Comparison of ENCODE assay signal across 28 cellular contexts in genomic region chr15:94455297-94455696, GRCh38.
"Had no signal": no experiment of that assay in that cellular context is flagged by ENCODE, and none has a peak within 500 bp of the region (broad histone marks: within the 10 kb centered on the region; RNA-seq: fewer than 3 reads in every experiment).

No MANE protein-coding gene starts in this region.

- H3K27ac Mint-ChIP-seq: natural killer cell treated with Interleukin-12 subunit alpha and Interleukin-12 subunit beta and Interleukin-15 and Interleukin-18, amount 100 ng/mL, for 72 hours; nephron progenitor cell; progenitor cell of endocrine pancreas; stimulated activated effector memory CD8-positive, alpha-beta T cell treated with anti-CD3 and anti-CD28 coated beads, Interleukin-12 subunit alpha, Interleukin-12 subunit beta, amount 100 ng/mL, for 72 hours; stimulated activated naive B cell treated with anti-CD40 and anti-IgM and Interleukin-4, amounts not matched to agents 10 μg/mL and 1 μg/mL and 100 μg/mL, for 72 hours; stimulated activated naive CD8-positive, alpha-beta T cell treated with anti-CD3 and anti-CD28 coated beads, Interleukin-15, Interleukin-2, amounts not matched to agents 100 ng/mL and 50 ng/mL, for 24 hours had no signal

- H3K27me3 ChIP-seq: ovary, right lobe of liver, sigmoid colon, stomach, thyroid gland, tibial nerve, upper lobe of left lung, vagina had no signal

- H3K9me3 ChIP-seq: ovary, psoas muscle, right lobe of liver, stomach, thoracic aorta, thyroid gland, upper lobe of left lung, vagina had no signal

- H3K4me1 ChIP-seq: parathyroid adenoma, psoas muscle, right lobe of liver, sigmoid colon, stomach, thyroid gland, tibial nerve, upper lobe of left lung, vagina had no signal

- H2AFZ ChIP-seq: parathyroid adenoma had no signal

- H3K79me2 ChIP-seq: parathyroid adenoma had no signal

- DNase-seq: nephron progenitor cell; occipital lobe; ovary; posterior cingulate gyrus; psoas muscle; right cardiac atrium; right lobe of liver; sigmoid colon; small intestine; stimulated activated CD4-positive, alpha-beta T cell treated with anti-CD3 and anti-CD28 coated beads, Interleukin-15, amount 100 ng/mL, for 24 hours; stimulated activated CD4-positive, alpha-beta T cell treated with anti-CD3 and anti-CD28 coated beads, Interleukin-2, amount 100 ng/mL, for 24 hours; stimulated activated CD4-positive, alpha-beta T cell treated with anti-CD3 and anti-CD28 coated beads, Interleukin-2, amount 100 ng/mL, for 48 hours; stimulated activated CD4-positive, alpha-beta T cell treated with anti-CD3 and anti-CD28 coated beads, Interleukin-4, amount 100 ng/mL, for 24 hours; stimulated activated naive B cell treated with anti-CD40 and anti-IgM and Interleukin-4, amounts not matched to agents 10 μg/mL and 1 μg/mL and 100 μg/mL, for 72 hours; stimulated activated naive CD4-positive, alpha-beta T cell treated with Interleukin-2 at 50 U/mL for 16 hours; stomach; thyroid gland; trophoblast cell; upper lobe of left lung had no signal

- H3K4me3 Mint-ChIP-seq: natural killer cell treated with Interleukin-12 subunit alpha and Interleukin-12 subunit beta and Interleukin-15 and Interleukin-18, amount 100 ng/mL, for 72 hours; nephron progenitor cell; neural crest cell; stimulated activated effector memory CD8-positive, alpha-beta T cell treated with anti-CD3 and anti-CD28 coated beads, Interleukin-12 subunit alpha, Interleukin-12 subunit beta, amount 100 ng/mL, for 72 hours; stimulated activated naive B cell treated with anti-CD40 and anti-IgM and Interleukin-4, amounts not matched to agents 10 μg/mL and 1 μg/mL and 100 μg/mL, for 72 hours; stimulated activated naive CD8-positive, alpha-beta T cell treated with anti-CD3 and anti-CD28 coated beads, Interleukin-15, Interleukin-2, amounts not matched to agents 100 ng/mL and 50 ng/mL, for 24 hours had no signal

- H3K27ac ChIP-seq: ovary, parathyroid adenoma, psoas muscle, right lobe of liver, sigmoid colon, stomach, thoracic aorta, thyroid gland, tibial nerve, upper lobe of left lung, vagina had no signal

- H3K36me3 ChIP-seq: ovary, right lobe of liver, sigmoid colon, thoracic aorta, thyroid gland, tibial nerve, vagina had no signal

- H3K9ac ChIP-seq: parathyroid adenoma had no signal

- H3K4me1 Mint-ChIP-seq: nephron progenitor cell; stimulated activated effector memory CD8-positive, alpha-beta T cell treated with anti-CD3 and anti-CD28 coated beads, Interleukin-12 subunit alpha, Interleukin-12 subunit beta, amount 100 ng/mL, for 72 hours had no signal

- H3K9me3 Mint-ChIP-seq: natural killer cell treated with Interleukin-12 subunit alpha and Interleukin-12 subunit beta and Interleukin-15 and Interleukin-18, amount 100 ng/mL, for 72 hours; stimulated activated effector memory CD8-positive, alpha-beta T cell treated with anti-CD3 and anti-CD28 coated beads, Interleukin-12 subunit alpha, Interleukin-12 subunit beta, amount 100 ng/mL, for 72 hours; stimulated activated naive B cell treated with anti-CD40 and anti-IgM and Interleukin-4, amounts not matched to agents 10 μg/mL and 1 μg/mL and 100 μg/mL, for 72 hours; stimulated activated naive CD8-positive, alpha-beta T cell treated with anti-CD3 and anti-CD28 coated beads, Interleukin-15, Interleukin-2, amounts not matched to agents 100 ng/mL and 50 ng/mL, for 24 hours had no signal

- ATAC-seq: natural killer cell treated with Interleukin-12 subunit alpha and Interleukin-12 subunit beta and Interleukin-15 and Interleukin-18, amount 100 ng/mL, for 72 hours; psoas muscle; right cardiac atrium; right lobe of liver; stimulated activated effector memory CD8-positive, alpha-beta T cell treated with anti-CD3 and anti-CD28 coated beads, Interleukin-12 subunit alpha, Interleukin-12 subunit beta, amount 100 ng/mL, for 72 hours; stimulated activated naive B cell treated with anti-CD40 and anti-IgM and Interleukin-4, amounts not matched to agents 10 μg/mL and 1 μg/mL and 100 μg/mL, for 72 hours had no signal

- H3K27me3 Mint-ChIP-seq: natural killer cell treated with Interleukin-12 subunit alpha and Interleukin-12 subunit beta and Interleukin-15 and Interleukin-18, amount 100 ng/mL, for 72 hours; progenitor cell of endocrine pancreas; stimulated activated naive B cell treated with anti-CD40 and anti-IgM and Interleukin-4, amounts not matched to agents 10 μg/mL and 1 μg/mL and 100 μg/mL, for 72 hours; stimulated activated naive CD8-positive, alpha-beta T cell treated with anti-CD3 and anti-CD28 coated beads, Interleukin-15, Interleukin-2, amounts not matched to agents 100 ng/mL and 50 ng/mL, for 24 hours had no signal

- H3K4me3 ChIP-seq: ovary, psoas muscle, right lobe of liver, sigmoid colon, stomach, thoracic aorta, thyroid gland, tibial nerve, upper lobe of left lung, vagina had no signal
